34 cellular contexts compared by ENCODE assay signal in genomic region chr17:27086526-27086925, GRCh38.
"Had no signal": no experiment of that assay in that cellular context is flagged by ENCODE, and none has a peak within 500 bp of the region (broad histone marks: within the 10 kb centered on the region; RNA-seq: fewer than 3 reads in every experiment).

No MANE protein-coding gene starts in this region.

- H3K36me3 ChIP-seq: adrenal gland, ascending aorta, brain microvascular endothelial cell, breast epithelium, cardiac muscle cell had no signal

- H3K9me3 ChIP-seq: adrenal gland, ascending aorta, body of pancreas, breast epithelium had no signal

- ATAC-seq: activated naive CD4-positive, alpha-beta T cell treated with anti-CD3 and anti-CD28 coated beads, Interleukin-2, amount 50 U/mL, for 72 hours; activated naive CD8-positive, alpha-beta T cell treated with anti-CD3 and anti-CD28 coated beads, Interleukin-2, amount 50 U/mL, for 24 hours; activated T-cell treated with anti-CD3 and anti-CD28 coated beads, Interleukin-2, amount 50 U/mL, for 4 hours; activated T-cell treated with anti-CD3 and anti-CD28 coated beads, Interleukin-2, amount 50 U/mL, for 72 hours; activated T-helper 17 cell treated with anti-CD3 and anti-CD28 coated beads, Interleukin-2, amount 50 U/mL, for 72 hours; body of pancreas had no signal

- H3K4me3 ChIP-seq: adrenal gland, ascending aorta, body of pancreas, breast epithelium, cardiac muscle cell had no signal

- DNase-seq: activated effector memory CD4-positive, alpha-beta T cell treated with anti-CD3 and anti-CD28 coated beads, Interleukin-2, amount 50 U/mL, for 16 hours; activated effector memory CD4-positive, alpha-beta T cell treated with Interleukin-2 at 50 U/mL for 16 hours; activated gamma-delta T cell; activated gamma-delta T cell treated with Interleukin-2 at 50 U/mL for 16 hours; activated naive CD4-positive, alpha-beta T cell; activated naive CD4-positive, alpha-beta T cell treated with anti-CD3 and anti-CD28 coated beads for 36 hours; activated naive CD4-positive, alpha-beta T cell treated with anti-CD3 and anti-CD28 coated beads, Interleukin-2, amount 10 ng/mL, durations not matched to agents 7 days and 5 days; activated naive CD4-positive, alpha-beta T cell treated with anti-CD3 and anti-CD28 coated beads, Interleukin-2, amount 50 U/mL, for 16 hours; activated naive CD4-positive, alpha-beta T cell treated with Interleukin-2 at 50 U/mL for 16 hours; activated naive CD8-positive, alpha-beta T cell treated with anti-CD3 and anti-CD28 coated beads for 36 hours; activated naive CD8-positive, alpha-beta T cell treated with anti-CD3 and anti-CD28 coated beads, Interleukin-2, amount 10 ng/mL, durations not matched to agents 7 days and 5 days; activated naive CD8-positive, alpha-beta T cell treated with anti-CD3 and anti-CD28 coated beads, Interleukin-2, amount 50 U/mL, for 24 hours; activated T-cell treated with anti-CD3 and anti-CD28 coated beads, Interleukin-2, amount 50 U/mL, for 1 hour; activated T-cell treated with anti-CD3 and anti-CD28 coated beads, Interleukin-2, amount 50 U/mL, for 24 hours; activated T-cell treated with anti-CD3 and anti-CD28 coated beads, Interleukin-2, amount 50 U/mL, for 4 hours; activated T-cell treated with anti-CD3 and anti-CD28 coated beads, Interleukin-2, amount 50 U/mL, for 48 hours; activated T-cell treated with anti-CD3 and anti-CD28 coated beads, Interleukin-2, amount 50 U/mL, for 72 hours; adrenal gland; amniotic stem cell; amygdala; anterior cingulate cortex; aorta; body of pancreas; brain microvascular endothelial cell; caudate nucleus; central memory CD4-positive, alpha-beta T cell; cerebellar nuclear complex had no signal

- H3K27me3 ChIP-seq: ascending aorta, body of pancreas, brain microvascular endothelial cell, breast epithelium, cardiac muscle cell had no signal

- H3K4me1 ChIP-seq: adrenal gland, ascending aorta, body of pancreas, breast epithelium had no signal

- FAIRE-seq: astrocyte, bronchial epithelial cell had no signal

- H3K27ac ChIP-seq: adrenal gland, ascending aorta, body of pancreas, brain microvascular endothelial cell, breast epithelium, cardiac muscle cell had no signal
